In the genomic region with DNA sequence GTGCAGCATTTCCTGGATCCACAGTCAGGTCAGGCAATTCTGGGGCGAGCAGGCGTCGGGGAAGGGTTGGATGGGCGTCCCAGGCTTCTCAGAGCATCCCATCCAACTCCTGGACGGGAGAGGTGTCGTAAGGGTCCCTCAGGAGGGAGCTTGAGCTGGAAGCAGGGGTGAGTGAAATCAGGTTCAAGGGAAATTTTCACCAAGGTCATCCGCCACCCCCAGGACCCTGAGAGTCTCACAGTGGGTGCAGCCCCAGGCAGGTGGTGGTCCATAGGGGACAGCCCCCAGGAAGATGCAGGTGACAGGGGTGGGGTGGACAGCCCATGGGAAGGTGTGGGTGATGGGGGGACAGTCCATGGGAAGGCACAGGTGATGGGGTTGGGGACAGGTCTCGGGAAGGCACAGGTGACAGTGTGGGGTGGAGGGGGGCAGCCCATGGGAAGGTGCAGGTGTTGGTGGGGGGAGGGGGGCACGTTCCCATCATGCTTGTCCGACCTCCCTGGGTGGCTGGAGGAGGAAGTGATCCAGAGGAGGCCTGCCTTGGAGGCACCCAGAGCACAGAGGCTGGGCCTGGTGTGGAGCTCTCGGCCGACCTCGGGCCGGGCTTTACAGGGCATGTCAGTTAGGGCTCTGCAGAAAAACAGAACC, we compare ENCODE assay signal across 1 cellular context.
TF ChIP-seq lines count a peak whose summit lies in the region.

No MANE protein-coding gene starts in this region.

TF ChIP-seq in IMR-90, 13 proteins besides CTCF, POLR2A, EP300 and RAD21:
- TF ChIP-seq RFX5 (IDR thresholded peaks at IDR 0.05; ENCODE audit: low read depth, low read length) (no peak), RCOR1 (IDR thresholded peaks at IDR 0.05; ENCODE audit: insufficient replicate concordance, low read length) (no peak), MAZ (IDR thresholded peaks at IDR 0.05; ENCODE audit: borderline replicate concordance, low read depth, low read length) (no peak), MXI1 (IDR thresholded peaks at IDR 0.05; ENCODE audit: borderline replicate concordance, low read depth, low read length) (no peak), SMC3 (IDR thresholded peaks at IDR 0.05; ENCODE audit: low read depth, low read length) (no peak), ELK1 (IDR thresholded peaks at IDR 0.05; ENCODE audit: borderline replicate concordance, low read depth, low read length) (no peak), CEBPB (IDR thresholded peaks at IDR 0.05; ENCODE audit: low read depth, low read length) (no peak), FOS (IDR thresholded peaks at IDR 0.05; ENCODE audit: low read depth, low read length) (no peak), NFE2L2 (IDR thresholded peaks at IDR 0.05; ENCODE audit: low read depth, low read length) (no peak), USF2 (IDR thresholded peaks at IDR 0.05; ENCODE audit: low read depth, low read length) (no peak), CHD1 (IDR thresholded peaks at IDR 0.05; ENCODE audit: low read depth, low read length) (no peak), BHLHE40 (IDR thresholded peaks at IDR 0.05; ENCODE audit: low read depth, low read length) (no peak)
